24 cellular contexts compared by ENCODE assay signal in genomic region chr17:74935048-74935447, GRCh38. TPM values are rescaled to one million over a fixed set of nuclear protein-coding genes. Genes with fewer than 3 reads are reported as not detected.
"Had no signal": no experiment of that assay in that cellular context is flagged by ENCODE, and none has a peak within 500 bp of the region (broad histone marks: within the 10 kb centered on the region; RNA-seq: fewer than 3 reads in every experiment).

No MANE protein-coding gene starts in this region.

- H3K9me3 Mint-ChIP-seq: activated CD4-positive, alpha-beta T cell treated with anti-CD3 and anti-CD28 coated beads, Interleukin-2, amount 10 ng/mL, durations not matched to agents 7 days and 5 days; activated naive CD4-positive, alpha-beta T cell treated with anti-CD3 and anti-CD28 coated beads for 36 hours; activated T-cell treated with anti-CD3 and anti-CD28 coated beads, Interleukin-2, amount 50 U/mL, for 24 hours; stimulated activated effector memory CD8-positive, alpha-beta T cell treated with anti-CD3 and anti-CD28 coated beads, Interleukin-12 subunit alpha, Interleukin-12 subunit beta, amount 100 ng/mL, for 72 hours had no signal

- H3K36me3 ChIP-seq: brain microvascular endothelial cell, gastroesophageal sphincter, heart right ventricle, lower lobe of right lung, sigmoid colon, stomach had no signal

- H3K9me3 ChIP-seq: gastroesophageal sphincter, heart right ventricle, lower lobe of right lung, sigmoid colon, stomach had no signal

- H3K36me3 Mint-ChIP-seq: naive thymus-derived CD8-positive, alpha-beta T cell; stimulated activated effector memory CD8-positive, alpha-beta T cell treated with anti-CD3 and anti-CD28 coated beads, Interleukin-12 subunit alpha, Interleukin-12 subunit beta, amount 100 ng/mL, for 72 hours had no signal

- H3K27ac Mint-ChIP-seq: activated CD4-positive, alpha-beta T cell treated with anti-CD3 and anti-CD28 coated beads, Interleukin-2, amount 10 ng/mL, durations not matched to agents 7 days and 5 days; activated CD8-positive, alpha-beta T cell treated with anti-CD3 and anti-CD28 coated beads, Interleukin-2, amount 10 ng/mL, durations not matched to agents 7 days and 5 days; activated naive CD4-positive, alpha-beta T cell treated with anti-CD3 and anti-CD28 coated beads for 36 hours; activated T-cell treated with anti-CD3 and anti-CD28 coated beads, Interleukin-2, amount 50 U/mL, for 24 hours; naive thymus-derived CD8-positive, alpha-beta T cell; stimulated activated effector memory CD8-positive, alpha-beta T cell treated with anti-CD3 and anti-CD28 coated beads, Interleukin-12 subunit alpha, Interleukin-12 subunit beta, amount 100 ng/mL, for 72 hours had no signal

- H3K27ac ChIP-seq: brain microvascular endothelial cell, dorsolateral prefrontal cortex, gastroesophageal sphincter, heart right ventricle, lower lobe of right lung, parathyroid adenoma, sigmoid colon, stomach had no signal

- DNase-seq: activated CD4-positive, alpha-beta T cell treated with anti-CD3 and anti-CD28 coated beads, Interleukin-2, amount 10 ng/mL, durations not matched to agents 7 days and 5 days; activated CD8-positive, alpha-beta T cell treated with anti-CD3 and anti-CD28 coated beads, Interleukin-2, amount 10 ng/mL, durations not matched to agents 7 days and 5 days; activated naive CD4-positive, alpha-beta T cell treated with anti-CD3 and anti-CD28 coated beads for 36 hours; activated T-cell treated with anti-CD3 and anti-CD28 coated beads, Interleukin-2, amount 50 U/mL, for 24 hours; aorta; brain microvascular endothelial cell; central memory CD4-positive, alpha-beta T cell; dorsolateral prefrontal cortex; erythroblast; heart right ventricle; lower lobe of right lung; naive thymus-derived CD8-positive, alpha-beta T cell; sigmoid colon; stimulated activated CD4-positive, alpha-beta T cell treated with anti-CD3 and anti-CD28 coated beads, Interleukin-4, amount 100 ng/mL, for 24 hours; stomach; T-helper 1 cell; T-helper 9 cell; trophoblast cell had no signal

- ATAC-seq: activated CD4-positive, CD25-positive, alpha-beta regulatory T cell treated with anti-CD3 and anti-CD28 coated beads, Interleukin-2, amount 50 U/mL, for 24 hours; activated CD8-positive, alpha-beta T cell treated with anti-CD3 and anti-CD28 coated beads, Interleukin-2, amount 10 ng/mL, durations not matched to agents 7 days and 5 days; gastroesophageal sphincter; stimulated activated effector memory CD8-positive, alpha-beta T cell treated with anti-CD3 and anti-CD28 coated beads, Interleukin-12 subunit alpha, Interleukin-12 subunit beta, amount 100 ng/mL, for 72 hours had no signal

- H3K79me2 ChIP-seq: parathyroid adenoma had no signal

- H3K4me3 ChIP-seq: gastroesophageal sphincter, lower lobe of right lung, sigmoid colon had no signal

- H3K4me1 ChIP-seq: lower lobe of right lung, parathyroid adenoma had no signal

- H3K4me3 Mint-ChIP-seq: activated CD4-positive, alpha-beta T cell treated with anti-CD3 and anti-CD28 coated beads, Interleukin-2, amount 10 ng/mL, durations not matched to agents 7 days and 5 days; activated CD8-positive, alpha-beta T cell treated with anti-CD3 and anti-CD28 coated beads, Interleukin-2, amount 10 ng/mL, durations not matched to agents 7 days and 5 days; activated naive CD4-positive, alpha-beta T cell treated with anti-CD3 and anti-CD28 coated beads for 36 hours; activated T-cell treated with anti-CD3 and anti-CD28 coated beads, Interleukin-2, amount 50 U/mL, for 24 hours; stimulated activated effector memory CD8-positive, alpha-beta T cell treated with anti-CD3 and anti-CD28 coated beads, Interleukin-12 subunit alpha, Interleukin-12 subunit beta, amount 100 ng/mL, for 72 hours had no signal

RNA-seq across cellular contexts. Expression of gene OTOP3, which starts 0.7 kb away (rescaled TPM):
- total RNA-seq: activated CD4-positive, alpha-beta T cell treated with anti-CD3 and anti-CD28 coated beads, Interleukin-2, amount 10 ng/mL, durations not matched to agents 7 days and 5 days; activated CD8-positive, alpha-beta T cell treated with anti-CD3 and anti-CD28 coated beads, Interleukin-2, amount 10 ng/mL, durations not matched to agents 7 days and 5 days; activated naive CD4-positive, alpha-beta T cell treated with anti-CD3 and anti-CD28 coated beads for 36 hours; aorta; dorsolateral prefrontal cortex; heart right ventricle; lower lobe of right lung; mesenteric fat pad; naive thymus-derived CD8-positive, alpha-beta T cell; sigmoid colon; temporal lobe had no signal

RNA-seq across cellular contexts. Expression of gene OTOP2, which starts 11.0 kb away (rescaled TPM):
- total RNA-seq: activated CD4-positive, alpha-beta T cell treated with anti-CD3 and anti-CD28 coated beads, Interleukin-2, amount 10 ng/mL, durations not matched to agents 7 days and 5 days; activated CD8-positive, alpha-beta T cell treated with anti-CD3 and anti-CD28 coated beads, Interleukin-2, amount 10 ng/mL, durations not matched to agents 7 days and 5 days; activated naive CD4-positive, alpha-beta T cell treated with anti-CD3 and anti-CD28 coated beads for 36 hours; aorta; dorsolateral prefrontal cortex; gastroesophageal sphincter; heart right ventricle; lower lobe of right lung; mesenteric fat pad; naive thymus-derived CD8-positive, alpha-beta T cell; temporal lobe had no signal

RNA-seq across cellular contexts. Expression of gene USH1G, which starts 12.0 kb away (rescaled TPM):
- total RNA-seq: activated CD4-positive, alpha-beta T cell treated with anti-CD3 and anti-CD28 coated beads, Interleukin-2, amount 10 ng/mL, durations not matched to agents 7 days and 5 days; activated CD8-positive, alpha-beta T cell treated with anti-CD3 and anti-CD28 coated beads, Interleukin-2, amount 10 ng/mL, durations not matched to agents 7 days and 5 days; activated naive CD4-positive, alpha-beta T cell treated with anti-CD3 and anti-CD28 coated beads for 36 hours; aorta; gastroesophageal sphincter; heart right ventricle; mesenteric fat pad; naive thymus-derived CD8-positive, alpha-beta T cell; sigmoid colon had no signal

RNA-seq across cellular contexts. Expression of gene FADS6, which starts 41.6 kb away (rescaled TPM):
- total RNA-seq: activated CD4-positive, alpha-beta T cell treated with anti-CD3 and anti-CD28 coated beads, Interleukin-2, amount 10 ng/mL, durations not matched to agents 7 days and 5 days; activated CD8-positive, alpha-beta T cell treated with anti-CD3 and anti-CD28 coated beads, Interleukin-2, amount 10 ng/mL, durations not matched to agents 7 days and 5 days; activated naive CD4-positive, alpha-beta T cell treated with anti-CD3 and anti-CD28 coated beads for 36 hours; aorta; heart right ventricle; lower lobe of right lung; mesenteric fat pad; naive thymus-derived CD8-positive, alpha-beta T cell; sigmoid colon had no signal
